Comparison of ENCODE assay signal across 1 cellular context in the genomic region with DNA sequence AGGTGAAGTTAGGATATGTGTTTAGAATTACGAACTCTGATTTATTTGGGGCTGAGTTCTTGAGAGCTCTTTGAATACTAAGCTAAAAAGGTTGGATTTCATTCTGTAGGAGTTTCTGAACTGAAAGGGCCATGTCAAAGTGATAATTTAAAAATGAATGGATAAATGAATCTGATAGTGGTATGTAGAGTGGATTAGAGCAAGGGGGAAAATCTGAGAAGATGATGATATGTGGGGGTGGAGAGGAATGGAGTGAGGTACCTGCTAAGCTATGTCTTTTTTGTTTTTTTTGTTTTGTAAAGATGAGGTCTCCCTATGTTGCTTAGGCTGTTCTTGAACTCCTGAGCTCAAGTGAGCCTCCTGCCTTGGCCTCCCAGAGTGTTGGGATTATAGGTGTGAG.
TF ChIP-seq lines count a peak whose summit lies in the region.

No MANE protein-coding gene starts in this region.

TF ChIP-seq in IMR-90, 13 proteins besides CTCF, POLR2A, EP300 and RAD21:
- no peak for TF ChIP-seq RCOR1 (IDR thresholded peaks at IDR 0.05; ENCODE audit: insufficient replicate concordance, low read length)
- no peak for TF ChIP-seq ELK1 (IDR thresholded peaks at IDR 0.05; ENCODE audit: borderline replicate concordance, low read depth, low read length)
- no peak for TF ChIP-seq FOS (IDR thresholded peaks at IDR 0.05; ENCODE audit: low read depth, low read length)
- no peak for TF ChIP-seq MAZ (IDR thresholded peaks at IDR 0.05; ENCODE audit: borderline replicate concordance, low read depth, low read length)
- TF ChIP-seq MXI1 (IDR thresholded peaks at IDR 0.05; ENCODE audit: borderline replicate concordance, low read depth, low read length), result no peak
- TF ChIP-seq, protein P1, sequence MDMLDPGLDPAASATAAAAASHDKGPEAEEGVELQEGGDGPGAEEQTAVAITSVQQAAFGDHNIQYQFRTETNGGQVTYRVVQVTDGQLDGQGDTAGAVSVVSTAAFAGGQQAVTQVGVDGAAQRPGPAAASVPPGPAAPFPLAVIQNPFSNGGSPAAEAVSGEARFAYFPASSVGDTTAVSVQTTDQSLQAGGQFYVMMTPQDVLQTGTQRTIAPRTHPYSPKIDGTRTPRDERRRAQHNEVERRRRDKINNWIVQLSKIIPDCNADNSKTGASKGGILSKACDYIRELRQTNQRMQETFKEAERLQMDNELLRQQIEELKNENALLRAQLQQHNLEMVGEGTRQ (IDR thresholded peaks at IDR 0.05; ENCODE audit: low read depth, low read length), result no peak
- no peak for TF ChIP-seq CHD1 (IDR thresholded peaks at IDR 0.05; ENCODE audit: low read depth, low read length)
- no peak for TF ChIP-seq CEBPB (IDR thresholded peaks at IDR 0.05; ENCODE audit: low read depth, low read length)
